Comparison of ENCODE assay signal across 17 cellular contexts in genomic region chr1:229832695-229833094, GRCh38.
"Had no signal": no experiment of that assay in that cellular context is flagged by ENCODE, and none has a peak within 500 bp of the region (broad histone marks: within the 10 kb centered on the region; RNA-seq: fewer than 3 reads in every experiment).

No MANE protein-coding gene starts in this region.

- H3K9me3 ChIP-seq: neutrophil, right atrium auricular region had no signal

- H3K4me1 Mint-ChIP-seq: naive thymus-derived CD8-positive, alpha-beta T cell had no signal

- H3K27ac ChIP-seq: dorsolateral prefrontal cortex, neutrophil, right atrium auricular region had no signal

- H3K27me3 ChIP-seq: neutrophil, right atrium auricular region had no signal

- H3K4me3 Mint-ChIP-seq: naive thymus-derived CD8-positive, alpha-beta T cell; type B pancreatic cell had no signal

- H3K27ac Mint-ChIP-seq: naive thymus-derived CD8-positive, alpha-beta T cell; type B pancreatic cell had no signal

- H3K36me3 ChIP-seq: neutrophil, right atrium auricular region had no signal

- ATAC-seq: left ventricle myocardium superior; naive thymus-derived CD8-positive, alpha-beta T cell had no signal

- H3K36me3 Mint-ChIP-seq: type B pancreatic cell had no signal

- DNase-seq: cortex of kidney; dorsolateral prefrontal cortex; effector CD8-positive, alpha-beta T cell; foreskin melanocyte; head of caudate nucleus; hippocampal formation; kidney glomerular epithelial cell; left ventricle myocardium superior; mammary epithelial cell; naive thymus-derived CD8-positive, alpha-beta T cell; posterior cingulate gyrus; stimulated activated CD4-positive, alpha-beta T cell treated with anti-CD3 and anti-CD28 coated beads, Interleukin-2, amount 100 ng/mL, for 48 hours; stimulated activated naive CD4-positive, alpha-beta T cell treated with Interleukin-2 at 50 U/mL for 16 hours had no signal

- H3K4me3 ChIP-seq: dorsolateral prefrontal cortex, right atrium auricular region, smooth muscle cell had no signal
